Comparison of ENCODE assay signal across 9 cellular contexts in the genomic region with DNA sequence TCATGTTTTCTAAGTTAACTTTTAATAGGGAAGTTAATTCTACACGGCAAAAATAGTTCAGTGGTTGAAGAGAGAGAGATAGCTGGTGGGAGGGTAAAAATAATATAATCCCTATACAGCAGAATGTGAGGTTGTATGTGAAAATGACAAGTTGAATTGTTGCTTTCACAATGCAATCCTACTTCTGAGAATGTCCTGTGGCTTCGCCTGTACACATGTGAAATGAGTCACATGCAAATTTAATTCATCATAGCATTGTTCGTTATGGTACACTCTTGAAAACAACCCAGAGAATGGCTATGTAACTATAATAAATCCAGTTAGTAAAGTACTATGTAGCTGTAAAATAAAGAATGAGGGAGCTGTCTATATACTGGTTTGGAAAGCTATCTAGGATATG. TPM values are rescaled to one million over a fixed set of nuclear protein-coding genes. Genes with fewer than 3 reads are reported as not detected.
DNase-seq lines count a peak whose midpoint lies in the region; ATAC-seq and TF ChIP-seq lines count a peak whose summit lies in the region.
"Had no signal": no experiment of that assay in that cellular context is flagged by ENCODE, and none has a peak within 500 bp of the region (broad histone marks: within the 10 kb centered on the region; RNA-seq: fewer than 3 reads in every experiment).

No MANE protein-coding gene starts in this region.

- no peaks in the 10 kb centered on the region for H3K9me3 Mint-ChIP-seq in CD8-positive, alpha-beta T cell
- H3K9me3 Mint-ChIP-seq: dendritic cell treated with granulocyte-macrophage colony-stimulating factor and Interleukin-4, amounts not matched to agents 40 ng/mL and 50 ng/mL, for 4 days had no signal

- no peaks in the 10 kb centered on the region for H3K9me3 ChIP-seq in A673 (ENCODE audit: low read depth, low read length, poor library complexity, severe bottlenecking)
- H3K9me3 ChIP-seq in CD8-positive, alpha-beta T cell (ENCODE audit: low read length): no peaks in the 10 kb centered on the region

- no peaks in the 10 kb centered on the region for H3K27me3 ChIP-seq in A673 (replicated peaks; ENCODE audit: insufficient read depth, low read depth, low read length, poor library complexity)
- no peaks in the 10 kb centered on the region for H3K27me3 ChIP-seq in CD8-positive, alpha-beta T cell (ENCODE audit: insufficient read depth, low read length)

- no peaks in the 10 kb centered on the region for H3K4me1 Mint-ChIP-seq in CD8-positive, alpha-beta T cell (ENCODE audit: low read depth)

- H3K27me3 Mint-ChIP-seq in CD8-positive, alpha-beta T cell (ENCODE audit: low read depth): no peaks in the 10 kb centered on the region
- H3K27me3 Mint-ChIP-seq: dendritic cell treated with granulocyte-macrophage colony-stimulating factor and Interleukin-4, amounts not matched to agents 40 ng/mL and 50 ng/mL, for 4 days had no signal

- H3K27ac Mint-ChIP-seq in CD8-positive, alpha-beta T cell: no peak overlapping the region

- peaks cover 55% of the 10 kb centered on the region for H3K36me3 Mint-ChIP-seq in CD8-positive, alpha-beta T cell

- POLR2A ChIA-PET in A673 (lab: Charles Lee; ENCODE audit: low non-redundant PET): no interaction called here
- POLR2A ChIA-PET in CD8-positive, alpha-beta T cell (lab: Charles Lee): no interaction called here

- no peak overlapping the region for H3K4me3 ChIP-seq in A673 (ENCODE audit: low read depth, low read length, poor library complexity, severe bottlenecking)
- no peak overlapping the region for H3K4me3 ChIP-seq in CD8-positive, alpha-beta T cell (ENCODE audit: low read depth, low read length)

- TF ChIP-seq CTCF in A673 (conservative IDR thresholded peaks at IDR 0.05; ENCODE audit: low read depth, low read length): no peak
- TF ChIP-seq CTCF in CD8-positive, alpha-beta T cell (IDR thresholded peaks at IDR 0.05): no peak

- CTCF ChIA-PET in A673 (lab: Charles Lee): no interaction called here
- CTCF ChIA-PET in CD8-positive, alpha-beta T cell (lab: Charles Lee): interaction anchor here (0.9 to 1.5 kb wide), 2 partner anchors 43 to 119 kb away, joined by 3 read pairs; no protein-coding TSS in a partner anchor

- no peak overlapping the region for H3K27ac ChIP-seq in A673 (ENCODE audit: low read depth, low read length, poor library complexity, severe bottlenecking)
- no peak overlapping the region for H3K27ac ChIP-seq in CD8-positive, alpha-beta T cell (ENCODE audit: low read depth, low read length)

- peak; percentile 13 for DNase-seq in A673 (ENCODE audit: low spot score)
- peak; percentile 28 for DNase-seq in GM19240 (ENCODE audit: insufficient read length, low spot score)
- peak; percentile 93 for DNase-seq in amniotic epithelial cell (ENCODE audit: low read depth)
- DNase-seq in CD8-positive, alpha-beta T cell: no peak
- DNase-seq in stimulated activated CD4-positive, alpha-beta T cell treated with anti-CD3 and anti-CD28 coated beads, Interleukin-2, amount 100 ng/mL, for 48 hours: no peak
- no peak for DNase-seq in NCI-H1048 (lab: John Stamatoyannopoulos, UW)
- no peak for DNase-seq in cerebellum (ENCODE audit: low spot score)

- peak; percentile 96 for ATAC-seq in HG03097 (IDR thresholded peaks at IDR 0.05; ENCODE audit: low FRiP score, unreplicated experiment)
- no peak for ATAC-seq in CD8-positive, alpha-beta T cell

- intact Hi-C loops in A673 (cut with micrococcal nuclease; ENCODE audit: unreplicated experiment): no loop called here
- intact Hi-C loops in CD8-positive, alpha-beta T cell (cut with DNase I, micrococcal nuclease): no loop called here

- no peaks in the 10 kb centered on the region for H3K36me3 ChIP-seq in A673 (ENCODE audit: insufficient read depth, low read length, poor library complexity, severe bottlenecking)
- no peaks in the 10 kb centered on the region for H3K36me3 ChIP-seq in CD8-positive, alpha-beta T cell (ENCODE audit: insufficient read depth, low read length)

- H3K4me3 Mint-ChIP-seq in CD8-positive, alpha-beta T cell: no peak overlapping the region
- H3K4me3 Mint-ChIP-seq: dendritic cell treated with granulocyte-macrophage colony-stimulating factor and Interleukin-4, amounts not matched to agents 40 ng/mL and 50 ng/mL, for 4 days had no signal

- BruUV-seq in A673 (replicated peaks; lab: Mats Ljungman, UMichigan): no TSS peak

- peaks cover 23% of the 10 kb centered on the region for H3K4me1 ChIP-seq in A673 (ENCODE audit: insufficient read depth, low read length, poor library complexity, severe bottlenecking)
- no peaks in the 10 kb centered on the region for H3K4me1 ChIP-seq in CD8-positive, alpha-beta T cell (ENCODE audit: insufficient read depth, low read length)

RNA-seq across cellular contexts. Expression of a gene that starts 46.1 kb away (rescaled TPM):
- total RNA-seq in A673 (2021) (15.0 and 15.8 TPM in 2 replicates), cerebellum (44.2 TPM)
- total RNA-seq in CD8-positive, alpha-beta T cell: 10 to 100 TPM; 14.2 to 15.4 TPM

Comparison
In these comparisons a context has a peak if more than half of its experiments do, and no peak if none do; other contexts are left out.
1. DNase-seq: peak in A673 (single experiment), GM19240 (single experiment) and amniotic epithelial cell (single experiment); none in CD8-positive, alpha-beta T cell (0 of 7), stimulated activated CD4-positive, alpha-beta T cell treated with anti-CD3 and anti-CD28 coated beads, Interleukin-2, amount 100 ng/mL, for 48 hours (0 of 2), NCI-H1048 (single experiment) and cerebellum (single experiment).